1 cellular context compared by ENCODE assay signal in the genomic region with DNA sequence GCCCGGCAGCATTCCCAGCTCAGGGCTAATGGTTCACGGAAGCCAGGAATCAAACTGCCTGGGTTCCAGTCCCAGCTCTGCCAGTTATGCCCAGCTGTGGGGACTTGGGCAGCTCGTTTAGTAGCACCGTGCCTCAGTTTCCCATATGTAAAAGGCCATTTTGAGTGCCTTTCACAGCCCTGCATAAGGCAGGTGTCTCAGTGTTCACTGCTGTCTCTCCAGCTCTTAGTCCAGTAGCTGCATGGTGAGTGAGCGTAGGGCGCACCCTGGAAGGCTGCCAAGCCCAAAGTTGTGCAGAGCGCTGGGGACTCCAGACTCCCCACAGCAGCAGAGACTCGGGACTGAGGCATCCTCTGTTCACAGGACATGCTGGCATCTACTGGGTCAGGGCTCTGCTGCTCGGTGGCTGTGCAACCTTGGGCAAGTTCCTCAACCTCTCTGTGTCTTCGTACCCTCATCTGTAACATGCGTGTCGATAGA.
TF ChIP-seq lines count a peak whose summit lies in the region.

No MANE protein-coding gene starts in this region.

TF ChIP-seq in endothelial cell of umbilical vein, 7 proteins besides CTCF, POLR2A, EP300 and RAD21:
- TF ChIP-seq, protein P1, sequence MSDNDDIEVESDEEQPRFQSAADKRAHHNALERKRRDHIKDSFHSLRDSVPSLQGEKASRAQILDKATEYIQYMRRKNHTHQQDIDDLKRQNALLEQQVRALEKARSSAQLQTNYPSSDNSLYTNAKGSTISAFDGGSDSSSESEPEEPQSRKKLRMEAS (IDR thresholded peaks at IDR 0.05; ENCODE audit: insufficient read depth, insufficient read length) = no peak
- TF ChIP-seq POLR2AphosphoS5 (IDR thresholded peaks at IDR 0.05; ENCODE audit: insufficient read depth, low read depth, low read length) = peak; percentile 55
